ENCODE assay signal across 27 cellular contexts in genomic region chr4:117549624-117550023, GRCh38.
"Had no signal": no experiment of that assay in that cellular context is flagged by ENCODE, and none has a peak within 500 bp of the region (broad histone marks: within the 10 kb centered on the region; RNA-seq: fewer than 3 reads in every experiment).

No MANE protein-coding gene starts in this region.

- H3K27me3 Mint-ChIP-seq: activated CD4-positive, alpha-beta T cell treated with anti-CD3 and anti-CD28 coated beads, Interleukin-2, amount 10 ng/mL, durations not matched to agents 24 days and 14 days; activated CD8-positive, alpha-beta memory T cell treated with anti-CD3 and anti-CD28 coated beads, Interleukin-2, amount 10 ng/mL, durations not matched to agents 7 days and 5 days; activated naive CD4-positive, alpha-beta T cell treated with anti-CD3 and anti-CD28 coated beads, Interleukin-2, amount 50 U/mL, for 24 hours; activated naive CD8-positive, alpha-beta T cell treated with anti-CD3 and anti-CD28 coated beads, Interleukin-2, amount 50 U/mL, for 24 hours; activated T-cell treated with anti-CD3 and anti-CD28 coated beads, Interleukin-2, amount 50 U/mL, for 24 hours; central memory CD8-positive, alpha-beta T cell had no signal

- H3K4me1 ChIP-seq: ascending aorta, body of pancreas, SJSA1 had no signal

- H3K4me3 ChIP-seq: ascending aorta, body of pancreas, SJSA1 had no signal

- FAIRE-seq: RCC 7860 had no signal

- DNase-seq: activated CD4-positive, alpha-beta T cell treated with anti-CD3 and anti-CD28 coated beads, Interleukin-2, amount 10 ng/mL, durations not matched to agents 24 days and 14 days; activated CD4-positive, alpha-beta T cell treated with anti-CD3 and anti-CD28 coated beads, Interleukin-2, amount 50 U/mL, for 48 hours; activated CD4-positive, CD25-positive, alpha-beta regulatory T cell treated with anti-CD3 and anti-CD28 coated beads, Interleukin-2, amount 50 U/mL, for 72 hours; activated CD8-positive, alpha-beta memory T cell treated with anti-CD3 and anti-CD28 coated beads, Interleukin-2, amount 10 ng/mL, durations not matched to agents 7 days and 5 days; activated effector memory CD4-positive, alpha-beta T cell treated with Interleukin-2 at 50 U/mL for 16 hours; activated naive CD4-positive, alpha-beta T cell; activated naive CD8-positive, alpha-beta T cell treated with anti-CD3 and anti-CD28 coated beads, Interleukin-2, amount 50 U/mL, for 24 hours; activated T-cell treated with anti-CD3 and anti-CD28 coated beads, Interleukin-2, amount 50 U/mL, for 24 hours; amniotic stem cell; body of pancreas; Kasumi-1; KBM-7; NCI-H1436 treated with DMSO at 0.1 percent for 48 hours; NCI-H187; NCI-H2081; NCI-H510A; NCI-H526 treated with DMSO at 0.1 percent for 48 hours; NCI-H82; SHP77 had no signal

- H3K36me3 Mint-ChIP-seq: activated CD8-positive, alpha-beta memory T cell treated with anti-CD3 and anti-CD28 coated beads, Interleukin-2, amount 10 ng/mL, durations not matched to agents 7 days and 5 days; activated naive CD4-positive, alpha-beta T cell treated with anti-CD3 and anti-CD28 coated beads, Interleukin-2, amount 50 U/mL, for 24 hours; WTC11 had no signal

- H3K4me3 Mint-ChIP-seq: activated CD4-positive, alpha-beta T cell treated with anti-CD3 and anti-CD28 coated beads, Interleukin-2, amount 10 ng/mL, durations not matched to agents 24 days and 14 days; activated CD8-positive, alpha-beta memory T cell treated with anti-CD3 and anti-CD28 coated beads, Interleukin-2, amount 10 ng/mL, durations not matched to agents 7 days and 5 days; activated naive CD4-positive, alpha-beta T cell treated with anti-CD3 and anti-CD28 coated beads, Interleukin-2, amount 50 U/mL, for 24 hours; activated naive CD8-positive, alpha-beta T cell treated with anti-CD3 and anti-CD28 coated beads, Interleukin-2, amount 50 U/mL, for 24 hours; activated T-cell treated with anti-CD3 and anti-CD28 coated beads, Interleukin-2, amount 50 U/mL, for 24 hours; activated T-helper 1 cell treated with anti-CD3 and anti-CD28 coated beads, Interleukin-12 subunit alpha, Interleukin-12 subunit beta, Interleukin-2, Interleukin-4 antibody, amounts not matched to agents 30 ng/mL and 10 ng/mL and 1 ng/mL, durations not matched to agents 14 hours and 24 hours and 36 hours; central memory CD8-positive, alpha-beta T cell; T-helper 1 cell treated with Interleukin-12 subunit alpha and Interleukin-12 subunit beta and Interleukin-4 antibody, amounts not matched to agents 30 μg/mL and 1 μg/mL, for 36 hours; WTC11 had no signal

- H3K36me3 ChIP-seq: ascending aorta, SJSA1 had no signal

- H3K4me1 Mint-ChIP-seq: activated CD4-positive, alpha-beta T cell treated with anti-CD3 and anti-CD28 coated beads, Interleukin-2, amount 10 ng/mL, durations not matched to agents 24 days and 14 days; activated CD8-positive, alpha-beta memory T cell treated with anti-CD3 and anti-CD28 coated beads, Interleukin-2, amount 10 ng/mL, durations not matched to agents 7 days and 5 days; activated naive CD4-positive, alpha-beta T cell treated with anti-CD3 and anti-CD28 coated beads, Interleukin-2, amount 50 U/mL, for 24 hours; activated naive CD8-positive, alpha-beta T cell treated with anti-CD3 and anti-CD28 coated beads, Interleukin-2, amount 50 U/mL, for 24 hours; central memory CD8-positive, alpha-beta T cell; WTC11 had no signal

- H3K27me3 ChIP-seq: ascending aorta, body of pancreas, SJSA1 had no signal

- H3K27ac Mint-ChIP-seq: activated CD4-positive, alpha-beta T cell treated with anti-CD3 and anti-CD28 coated beads, Interleukin-2, amount 10 ng/mL, durations not matched to agents 24 days and 14 days; activated CD8-positive, alpha-beta memory T cell treated with anti-CD3 and anti-CD28 coated beads, Interleukin-2, amount 10 ng/mL, durations not matched to agents 7 days and 5 days; activated naive CD8-positive, alpha-beta T cell treated with anti-CD3 and anti-CD28 coated beads, Interleukin-2, amount 50 U/mL, for 24 hours; activated T-cell treated with anti-CD3 and anti-CD28 coated beads, Interleukin-2, amount 50 U/mL, for 24 hours; activated T-helper 1 cell treated with anti-CD3 and anti-CD28 coated beads, Interleukin-12 subunit alpha, Interleukin-12 subunit beta, Interleukin-2, Interleukin-4 antibody, amounts not matched to agents 30 ng/mL and 10 ng/mL and 1 ng/mL, durations not matched to agents 14 hours and 24 hours and 36 hours; T-helper 1 cell treated with Interleukin-12 subunit alpha and Interleukin-12 subunit beta and Interleukin-4 antibody, amounts not matched to agents 30 μg/mL and 1 μg/mL, for 36 hours; WTC11 had no signal

- H3K9me3 Mint-ChIP-seq: activated CD4-positive, alpha-beta T cell treated with anti-CD3 and anti-CD28 coated beads, Interleukin-2, amount 10 ng/mL, durations not matched to agents 24 days and 14 days; activated T-cell treated with anti-CD3 and anti-CD28 coated beads, Interleukin-2, amount 50 U/mL, for 24 hours; activated T-helper 1 cell treated with anti-CD3 and anti-CD28 coated beads, Interleukin-12 subunit alpha, Interleukin-12 subunit beta, Interleukin-2, Interleukin-4 antibody, amounts not matched to agents 30 ng/mL and 10 ng/mL and 1 ng/mL, durations not matched to agents 14 hours and 24 hours and 36 hours; T-helper 1 cell treated with Interleukin-12 subunit alpha and Interleukin-12 subunit beta and Interleukin-4 antibody, amounts not matched to agents 30 μg/mL and 1 μg/mL, for 36 hours had no signal

- H3K9me3 ChIP-seq: ascending aorta, body of pancreas, SJSA1 had no signal

- ATAC-seq: activated CD8-positive, alpha-beta memory T cell treated with anti-CD3 and anti-CD28 coated beads, Interleukin-2, amount 10 ng/mL, durations not matched to agents 7 days and 5 days; activated naive CD8-positive, alpha-beta T cell treated with anti-CD3 and anti-CD28 coated beads, Interleukin-2, amount 50 U/mL, for 24 hours; body of pancreas; WTC11 had no signal

- H3K27ac ChIP-seq: ascending aorta, body of pancreas, SJSA1 had no signal
